8 cellular contexts compared by ENCODE assay signal in the genomic region with DNA sequence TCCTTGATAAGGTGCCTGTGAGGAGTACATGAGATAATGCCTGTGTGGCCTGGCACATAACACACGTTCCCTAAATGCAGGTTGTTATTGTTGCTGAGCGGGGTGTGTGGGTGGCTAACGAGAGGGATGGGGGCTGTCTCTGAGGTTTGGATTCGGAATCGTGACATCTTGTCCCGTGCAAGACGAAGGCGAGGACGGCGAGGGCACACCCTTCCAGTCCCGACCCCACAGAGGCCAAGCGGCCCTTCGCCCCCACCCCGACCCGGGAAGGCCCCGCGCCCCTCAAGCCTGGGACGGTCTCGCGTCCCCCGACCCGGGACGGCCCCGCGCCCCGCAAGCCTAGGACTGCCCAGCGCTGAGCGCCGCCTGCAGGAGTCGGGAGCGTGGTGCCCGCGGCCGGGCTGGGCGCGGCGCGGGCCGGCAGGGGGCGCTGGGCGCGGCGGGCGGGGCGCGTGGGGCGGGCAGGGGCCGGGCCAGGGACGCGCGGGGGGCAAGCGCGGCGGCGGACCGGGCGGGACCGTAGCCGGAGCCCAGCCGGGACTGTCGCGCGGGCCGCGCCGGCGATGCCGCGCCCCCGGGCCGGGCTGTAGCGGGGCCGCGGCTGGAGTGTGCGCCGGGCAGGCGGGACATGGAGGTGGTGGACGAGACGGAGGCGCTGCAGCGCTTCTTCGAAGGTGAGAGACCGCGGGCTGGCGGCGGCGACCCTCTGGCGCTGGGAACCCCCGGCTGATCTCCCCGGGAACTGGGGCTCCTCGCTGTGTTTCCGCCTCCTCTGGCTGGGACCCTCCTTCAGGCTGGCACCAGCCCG. TPM values are rescaled to one million over a fixed set of nuclear protein-coding genes. Genes with fewer than 3 reads are reported as not detected.
DNase-seq lines count a peak whose midpoint lies in the region; ATAC-seq and TF ChIP-seq lines count a peak whose summit lies in the region.

A gene (plus strand): TSS at position 520 of the 808 bp plus-strand sequence. CDS start 109 bp downstream, at position 629.

- POLR2A ChIA-PET in AG04449 (lab: Yijun Ruan, JAX) = no interaction called here
- POLR2A ChIA-PET in RWPE1 (lab: Yijun Ruan, JAX; ENCODE audit: low non-redundant PET) = no interaction called here

- H3K27ac ChIP-seq in RWPE1 = no peak within 1 kb of the TSS

- H3K4me3 Mint-ChIP-seq in activated naive CD4-positive, alpha-beta T cell treated with anti-CD3 and anti-CD28 coated beads, Interleukin-2, amount 10 ng/mL, durations not matched to agents 7 days and 5 days = peak within 1 kb of the TSS; percentile 59
- peak within 1 kb of the TSS; percentile 80 for H3K4me3 Mint-ChIP-seq in glutamatergic neuron (ENCODE audit: unreplicated experiment)

- H3K4me3 ChIP-seq in AG04449 (ENCODE audit: low read depth, low read length) = peak within 1 kb of the TSS; percentile 62

- no peak within 1 kb of the TSS for H3K27ac Mint-ChIP-seq in activated naive CD4-positive, alpha-beta T cell treated with anti-CD3 and anti-CD28 coated beads, Interleukin-2, amount 10 ng/mL, durations not matched to agents 7 days and 5 days
- no peak within 1 kb of the TSS for H3K27ac Mint-ChIP-seq in glutamatergic neuron (ENCODE audit: unreplicated experiment)

- H3K4me1 Mint-ChIP-seq in activated naive CD4-positive, alpha-beta T cell treated with anti-CD3 and anti-CD28 coated beads, Interleukin-2, amount 10 ng/mL, durations not matched to agents 7 days and 5 days = peaks cover 23% of the 10 kb centered on the region
- H3K4me1 Mint-ChIP-seq in glutamatergic neuron (ENCODE audit: low read depth, unreplicated experiment) = peaks cover 7% of the 10 kb centered on the region

- TF ChIP-seq CTCF in AG04449 (IDR thresholded peaks at IDR 0.05; ENCODE audit: insufficient read depth, low read length, missing control alignments) (peak; percentile 75), GM20000 (IDR thresholded peaks at IDR 0.05; ENCODE audit: extremely low read depth, missing control alignments) (peak; percentile 98), RWPE1 (conservative IDR thresholded peaks at IDR 0.05; ENCODE audit: low read depth) (peak; percentile 85), glutamatergic neuron (IDR thresholded peaks at IDR 0.05; ENCODE audit: partially characterized antibody, unreplicated experiment) (peak; percentile 33)

- CTCF ChIA-PET in AG04449 (lab: Yijun Ruan, JAX) (interaction anchor here (0.7 to 8.7 kb wide), 16 partner anchors 10 to 355 kb away, joined by 3 to 151 read pairs (median 8); a partner anchor contains a TSS), RWPE1 (lab: Yijun Ruan, JAX) (interaction anchor here (0.6 to 1.0 kb wide), 3 partner anchors 13 to 42 kb away, joined by 3 read pairs; no protein-coding TSS in a partner anchor)
- CTCF ChIA-PET in activated naive CD4-positive, alpha-beta T cell treated with anti-CD3 and anti-CD28 coated beads, Interleukin-2, amount 10 ng/mL, durations not matched to agents 7 days and 5 days (lab: Charles Lee) = interaction anchor here (1.0 to 1.6 kb wide), 3 partner anchors 20 to 357 kb away, joined by 3 read pairs; no protein-coding TSS in a partner anchor

- peaks cover 65% of the 10 kb centered on the region for H3K27me3 Mint-ChIP-seq in activated naive CD4-positive, alpha-beta T cell treated with anti-CD3 and anti-CD28 coated beads, Interleukin-2, amount 10 ng/mL, durations not matched to agents 7 days and 5 days
- peaks cover 21% of the 10 kb centered on the region for H3K27me3 Mint-ChIP-seq in glutamatergic neuron (ENCODE audit: unreplicated experiment)

- ATAC-seq in HG03159 (IDR thresholded peaks at IDR 0.05; ENCODE audit: unreplicated experiment) = no peak

- H3K9me3 Mint-ChIP-seq in activated naive CD4-positive, alpha-beta T cell treated with anti-CD3 and anti-CD28 coated beads, Interleukin-2, amount 10 ng/mL, durations not matched to agents 7 days and 5 days = no peaks in the 10 kb centered on the region
- H3K9me3 Mint-ChIP-seq in glutamatergic neuron (ENCODE audit: unreplicated experiment) = peaks cover 3% of the 10 kb centered on the region

- no peak for DNase-seq in AG04449 (ENCODE audit: low read depth, low spot score)
- peak; percentile 90 for DNase-seq in GM20000 (ENCODE audit: low spot score)
- peak; percentile 31 for DNase-seq in RWPE1 (ENCODE audit: low spot score)
- DNase-seq in activated naive CD4-positive, alpha-beta T cell treated with anti-CD3 and anti-CD28 coated beads, Interleukin-2, amount 10 ng/mL, durations not matched to agents 7 days and 5 days = peak; percentile 68
- peak; percentile 80 for DNase-seq in glutamatergic neuron
- DNase-seq in pons (ENCODE audit: low spot score) = peak; percentile 39
- no peak for DNase-seq in cerebellar cortex (ENCODE audit: low spot score)

- H3K36me3 Mint-ChIP-seq in activated naive CD4-positive, alpha-beta T cell treated with anti-CD3 and anti-CD28 coated beads, Interleukin-2, amount 10 ng/mL, durations not matched to agents 7 days and 5 days = no peaks in the 10 kb centered on the region
- H3K36me3 Mint-ChIP-seq in glutamatergic neuron (ENCODE audit: unreplicated experiment) = no peaks in the 10 kb centered on the region

RNA-seq across cellular contexts. Expression of the gene that starts here (rescaled TPM):
- total RNA-seq in glutamatergic neuron (ENCODE audit: unreplicated experiment) = 0.29 TPM

Comparison
In these comparisons a context has a peak if more than half of its experiments do, and no peak if none do; other contexts are left out.
1. Peak in DNase-seq in glutamatergic neuron; RNA of the gene not detected or under 1 TPM.
2. DNase-seq: peak in GM20000 (single experiment), RWPE1 (single experiment), activated naive CD4-positive, alpha-beta T cell treated with anti-CD3 and anti-CD28 coated beads, Interleukin-2, amount 10 ng/mL, durations not matched to agents 7 days and 5 days (single experiment) and pons (single experiment); none in AG04449 (single experiment) and cerebellar cortex (single experiment).
3. CTCF ChIP-seq: peak in every context shown above with its lines; median percentile 98 in GM20000; 85 in RWPE1; 75 in AG04449; 33 in glutamatergic neuron.